ENCODE assay signal across 1 cellular context in the genomic region with DNA sequence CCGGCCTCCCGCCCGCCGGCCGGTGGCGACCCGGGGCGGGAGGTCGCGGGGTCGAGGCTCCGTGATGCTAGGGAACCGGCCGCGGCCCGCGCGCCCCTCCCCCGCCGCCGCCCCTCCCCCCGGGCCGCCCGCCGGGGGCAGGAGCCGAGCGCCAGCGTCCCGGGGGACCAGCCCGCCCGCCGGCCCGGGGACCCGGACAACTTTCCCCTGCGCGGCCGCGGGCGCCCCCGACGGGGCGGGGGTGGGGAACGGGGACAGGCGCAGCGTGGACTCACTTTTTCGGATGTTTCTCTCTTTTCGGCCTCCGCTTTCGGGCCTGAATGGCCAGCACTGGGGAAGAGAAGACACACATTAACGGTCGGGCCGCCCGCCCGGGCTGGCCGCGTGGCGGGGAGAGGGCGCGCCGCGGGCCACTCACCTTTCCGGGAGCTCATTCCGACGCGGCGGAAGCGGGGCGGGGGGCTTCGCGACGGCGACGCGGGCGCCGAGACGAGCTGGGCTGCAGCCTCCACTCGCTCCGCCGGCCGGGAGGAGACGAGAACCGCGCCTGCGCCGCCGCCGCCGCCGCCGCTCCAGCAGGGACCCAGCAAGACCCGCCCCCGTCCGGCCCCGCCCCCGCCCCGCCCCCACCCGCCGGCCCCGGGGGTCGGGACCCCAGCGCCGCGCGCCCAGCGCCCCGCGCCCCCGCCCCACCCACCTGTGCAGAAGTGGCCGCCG.
A peak's percentile ranks its signal among the peaks of the same experiment; 100 is the strongest.
TF ChIP-seq lines count a peak whose summit lies in the region.

A gene (minus strand): TSS at position 549 of the 717 bp plus-strand sequence.

TF ChIP-seq in HepG2, 621 proteins besides CTCF, POLR2A, EP300 and RAD21 (continued from another document and continues in another):
- TF ChIP-seq, protein P1, sequence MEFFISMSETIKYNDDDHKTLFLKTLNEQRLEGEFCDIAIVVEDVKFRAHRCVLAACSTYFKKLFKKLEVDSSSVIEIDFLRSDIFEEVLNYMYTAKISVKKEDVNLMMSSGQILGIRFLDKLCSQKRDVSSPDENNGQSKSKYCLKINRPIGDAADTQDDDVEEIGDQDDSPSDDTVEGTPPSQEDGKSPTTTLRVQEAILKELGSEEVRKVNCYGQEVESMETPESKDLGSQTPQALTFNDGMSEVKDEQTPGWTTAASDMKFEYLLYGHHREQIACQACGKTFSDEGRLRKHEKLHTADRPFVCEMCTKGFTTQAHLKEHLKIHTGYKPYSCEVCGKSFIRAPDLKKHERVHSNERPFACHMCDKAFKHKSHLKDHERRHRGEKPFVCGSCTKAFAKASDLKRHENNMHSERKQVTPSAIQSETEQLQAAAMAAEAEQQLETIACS (CRISPR knock-in tag; IDR thresholded peaks at IDR 0.05): no peak
- peak; percentile 74; the same call in 1 of the 2 replicates for TF ChIP-seq RBFOX2 (IDR thresholded peaks at IDR 0.05; ENCODE audit: low read depth, low read length)
- no peak for TF ChIP-seq HDAC2 (CRISPR knock-in tag; IDR thresholded peaks at IDR 0.05)
- no peak for TF ChIP-seq NFKB2 (CRISPR knock-in tag; IDR thresholded peaks at IDR 0.05; ENCODE audit: borderline replicate concordance)
- TF ChIP-seq TP53 (CRISPR knock-in tag; conservative IDR thresholded peaks at IDR 0.05): no peak
- TF ChIP-seq XBP1 (CRISPR knock-in tag; IDR thresholded peaks at IDR 0.05): no peak
- TF ChIP-seq, protein P2, sequence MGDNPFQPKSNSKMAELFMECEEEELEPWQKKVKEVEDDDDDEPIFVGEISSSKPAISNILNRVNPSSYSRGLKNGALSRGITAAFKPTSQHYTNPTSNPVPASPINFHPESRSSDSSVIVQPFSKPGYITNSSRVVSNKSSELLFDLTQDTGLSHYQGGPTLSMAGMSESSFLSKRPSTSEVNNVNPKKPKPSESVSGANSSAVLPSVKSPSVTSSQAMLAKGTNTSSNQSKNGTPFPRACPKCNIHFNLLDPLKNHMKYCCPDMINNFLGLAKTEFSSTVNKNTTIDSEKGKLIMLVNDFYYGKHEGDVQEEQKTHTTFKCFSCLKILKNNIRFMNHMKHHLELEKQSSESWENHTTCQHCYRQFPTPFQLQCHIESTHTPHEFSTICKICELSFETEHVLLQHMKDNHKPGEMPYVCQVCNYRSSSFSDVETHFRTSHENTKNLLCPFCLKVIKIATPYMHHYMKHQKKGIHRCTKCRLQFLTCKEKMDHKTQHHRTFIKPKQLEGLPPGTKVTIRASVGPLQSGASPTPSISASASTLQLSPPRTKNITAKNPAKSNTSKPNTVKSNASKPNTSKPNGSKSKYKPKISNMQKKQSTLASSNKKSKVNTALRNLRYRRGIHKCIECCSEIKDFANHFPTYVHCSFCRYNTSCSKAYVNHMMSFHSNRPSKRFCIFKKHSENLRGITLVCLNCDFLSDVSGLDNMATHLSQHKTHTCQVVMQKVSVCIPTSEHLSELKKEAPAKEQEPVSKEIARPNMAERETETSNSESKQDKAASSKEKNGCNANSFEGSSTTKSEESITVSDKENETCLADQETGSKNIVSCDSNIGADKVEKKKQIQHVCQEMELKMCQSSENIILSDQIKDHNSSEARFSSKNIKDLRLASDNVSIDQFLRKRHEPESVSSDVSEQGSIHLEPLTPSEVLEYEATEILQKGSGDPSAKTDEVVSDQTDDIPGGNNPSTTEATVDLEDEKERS (CRISPR knock-in tag; IDR thresholded peaks at IDR 0.05): no peak
- TF ChIP-seq ZNF550 (CRISPR knock-in tag; IDR thresholded peaks at IDR 0.05; ENCODE audit: borderline replicate concordance): no peak
- peak; percentile 24 for TF ChIP-seq YY1 (IDR thresholded peaks at IDR 0.05; ENCODE audit: insufficient read depth, insufficient replicate concordance, low read depth, low read length)
- TF ChIP-seq, protein P3, sequence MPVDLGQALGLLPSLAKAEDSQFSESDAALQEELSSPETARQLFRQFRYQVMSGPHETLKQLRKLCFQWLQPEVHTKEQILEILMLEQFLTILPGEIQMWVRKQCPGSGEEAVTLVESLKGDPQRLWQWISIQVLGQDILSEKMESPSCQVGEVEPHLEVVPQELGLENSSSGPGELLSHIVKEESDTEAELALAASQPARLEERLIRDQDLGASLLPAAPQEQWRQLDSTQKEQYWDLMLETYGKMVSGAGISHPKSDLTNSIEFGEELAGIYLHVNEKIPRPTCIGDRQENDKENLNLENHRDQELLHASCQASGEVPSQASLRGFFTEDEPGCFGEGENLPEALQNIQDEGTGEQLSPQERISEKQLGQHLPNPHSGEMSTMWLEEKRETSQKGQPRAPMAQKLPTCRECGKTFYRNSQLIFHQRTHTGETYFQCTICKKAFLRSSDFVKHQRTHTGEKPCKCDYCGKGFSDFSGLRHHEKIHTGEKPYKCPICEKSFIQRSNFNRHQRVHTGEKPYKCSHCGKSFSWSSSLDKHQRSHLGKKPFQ (CRISPR knock-in tag; IDR thresholded peaks at IDR 0.05; ENCODE audit: insufficient replicate concordance): no peak
- TF ChIP-seq CAMTA2 (CRISPR knock-in tag; IDR thresholded peaks at IDR 0.05; ENCODE audit: borderline replicate concordance): no peak
- no peak for TF ChIP-seq ZNF790 (CRISPR knock-in tag; IDR thresholded peaks at IDR 0.05; ENCODE audit: borderline replicate concordance)
- TF ChIP-seq ZMAT3 (CRISPR knock-in tag; conservative IDR thresholded peaks at IDR 0.05): no peak
- no peak for TF ChIP-seq AGO2 (optimal IDR thresholded peaks at IDR 0.05; ENCODE audit: low read depth, low read length)
- TF ChIP-seq MAZ (IDR thresholded peaks at IDR 0.05; ENCODE audit: borderline replicate concordance, low read depth, low read length): no peak
- 0 out of 2 replicates have a peak, but pooled peaks have one; percentile 3 for TF ChIP-seq MAZ (CRISPR knock-in tag; IDR thresholded peaks at IDR 0.05; ENCODE audit: low read depth)
- 0 out of 2 replicates have a peak, but pooled peaks have one; percentile 66 for TF ChIP-seq ZSCAN21 (CRISPR knock-in tag; IDR thresholded peaks at IDR 0.05; ENCODE audit: borderline replicate concordance)
- TF ChIP-seq REL (CRISPR knock-in tag; conservative IDR thresholded peaks at IDR 0.05): no peak
- TF ChIP-seq TOE1 (CRISPR knock-in tag; IDR thresholded peaks at IDR 0.05): no peak
- TF ChIP-seq ETV5 (CRISPR knock-in tag; IDR thresholded peaks at IDR 0.05; ENCODE audit: borderline replicate concordance): no peak
- 0 out of 2 replicates have a peak, but pooled peaks have one; percentile 24 for TF ChIP-seq ZNF768 (CRISPR knock-in tag; IDR thresholded peaks at IDR 0.05)
- no peak for TF ChIP-seq KMT2B (CRISPR knock-in tag; IDR thresholded peaks at IDR 0.05)
- TF ChIP-seq YEATS4 (CRISPR knock-in tag; IDR thresholded peaks at IDR 0.05; ENCODE audit: borderline replicate concordance): 0 out of 2 replicates have a peak, but pooled peaks have one; percentile 39
- no peak for TF ChIP-seq ZNF292 (CRISPR knock-in tag; IDR thresholded peaks at IDR 0.05; ENCODE audit: borderline replicate concordance, low read depth)
- TF ChIP-seq SP1 (IDR thresholded peaks at IDR 0.05): no peak
- TF ChIP-seq SP1 (CRISPR knock-in tag; IDR thresholded peaks at IDR 0.05): no peak
- no peak for TF ChIP-seq KLF13 (CRISPR knock-in tag; IDR thresholded peaks at IDR 0.05)
- TF ChIP-seq ZNF24 (IDR thresholded peaks at IDR 0.05): no peak
- TF ChIP-seq SALL2 (CRISPR knock-in tag; IDR thresholded peaks at IDR 0.05): 0 out of 2 replicates have a peak, but pooled peaks have one; percentile 16
- TF ChIP-seq, protein P4, sequence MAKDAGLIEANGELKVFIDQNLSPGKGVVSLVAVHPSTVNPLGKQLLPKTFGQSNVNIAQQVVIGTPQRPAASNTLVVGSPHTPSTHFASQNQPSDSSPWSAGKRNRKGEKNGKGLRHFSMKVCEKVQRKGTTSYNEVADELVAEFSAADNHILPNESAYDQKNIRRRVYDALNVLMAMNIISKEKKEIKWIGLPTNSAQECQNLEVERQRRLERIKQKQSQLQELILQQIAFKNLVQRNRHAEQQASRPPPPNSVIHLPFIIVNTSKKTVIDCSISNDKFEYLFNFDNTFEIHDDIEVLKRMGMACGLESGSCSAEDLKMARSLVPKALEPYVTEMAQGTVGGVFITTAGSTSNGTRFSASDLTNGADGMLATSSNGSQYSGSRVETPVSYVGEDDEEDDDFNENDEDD (CRISPR knock-in tag; IDR thresholded peaks at IDR 0.05; ENCODE audit: borderline replicate concordance): 0 out of 2 replicates have a peak, but pooled peaks have one; percentile 27
- peak; percentile 72; the same call in 1 of the 2 replicates for TF ChIP-seq ZNF558 (CRISPR knock-in tag; IDR thresholded peaks at IDR 0.05; ENCODE audit: borderline replicate concordance)
- TF ChIP-seq, protein P5, sequence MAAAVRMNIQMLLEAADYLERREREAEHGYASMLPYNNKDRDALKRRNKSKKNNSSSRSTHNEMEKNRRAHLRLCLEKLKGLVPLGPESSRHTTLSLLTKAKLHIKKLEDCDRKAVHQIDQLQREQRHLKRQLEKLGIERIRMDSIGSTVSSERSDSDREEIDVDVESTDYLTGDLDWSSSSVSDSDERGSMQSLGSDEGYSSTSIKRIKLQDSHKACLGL (CRISPR knock-in tag; IDR thresholded peaks at IDR 0.05): 0 out of 2 replicates have a peak, but pooled peaks have one; percentile 42
- TF ChIP-seq, protein P6, sequence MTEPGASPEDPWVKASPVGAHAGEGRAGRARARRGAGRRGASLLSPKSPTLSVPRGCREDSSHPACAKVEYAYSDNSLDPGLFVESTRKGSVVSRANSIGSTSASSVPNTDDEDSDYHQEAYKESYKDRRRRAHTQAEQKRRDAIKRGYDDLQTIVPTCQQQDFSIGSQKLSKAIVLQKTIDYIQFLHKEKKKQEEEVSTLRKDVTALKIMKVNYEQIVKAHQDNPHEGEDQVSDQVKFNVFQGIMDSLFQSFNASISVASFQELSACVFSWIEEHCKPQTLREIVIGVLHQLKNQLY (CRISPR knock-in tag; IDR thresholded peaks at IDR 0.05): no peak
- no peak for TF ChIP-seq POLR2AphosphoS2 (IDR thresholded peaks at IDR 0.05; ENCODE audit: low read depth, low read length)
- TF ChIP-seq, protein P7, sequence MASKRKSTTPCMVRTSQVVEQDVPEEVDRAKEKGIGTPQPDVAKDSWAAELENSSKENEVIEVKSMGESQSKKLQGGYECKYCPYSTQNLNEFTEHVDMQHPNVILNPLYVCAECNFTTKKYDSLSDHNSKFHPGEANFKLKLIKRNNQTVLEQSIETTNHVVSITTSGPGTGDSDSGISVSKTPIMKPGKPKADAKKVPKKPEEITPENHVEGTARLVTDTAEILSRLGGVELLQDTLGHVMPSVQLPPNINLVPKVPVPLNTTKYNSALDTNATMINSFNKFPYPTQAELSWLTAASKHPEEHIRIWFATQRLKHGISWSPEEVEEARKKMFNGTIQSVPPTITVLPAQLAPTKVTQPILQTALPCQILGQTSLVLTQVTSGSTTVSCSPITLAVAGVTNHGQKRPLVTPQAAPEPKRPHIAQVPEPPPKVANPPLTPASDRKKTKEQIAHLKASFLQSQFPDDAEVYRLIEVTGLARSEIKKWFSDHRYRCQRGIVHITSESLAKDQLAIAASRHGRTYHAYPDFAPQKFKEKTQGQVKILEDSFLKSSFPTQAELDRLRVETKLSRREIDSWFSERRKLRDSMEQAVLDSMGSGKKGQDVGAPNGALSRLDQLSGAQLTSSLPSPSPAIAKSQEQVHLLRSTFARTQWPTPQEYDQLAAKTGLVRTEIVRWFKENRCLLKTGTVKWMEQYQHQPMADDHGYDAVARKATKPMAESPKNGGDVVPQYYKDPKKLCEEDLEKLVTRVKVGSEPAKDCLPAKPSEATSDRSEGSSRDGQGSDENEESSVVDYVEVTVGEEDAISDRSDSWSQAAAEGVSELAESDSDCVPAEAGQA (IDR thresholded peaks at IDR 0.05; ENCODE audit: low read depth): no peak
- TF ChIP-seq, protein P7 (CRISPR knock-in tag; IDR thresholded peaks at IDR 0.05; ENCODE audit: borderline replicate concordance): 0 out of 2 replicates have a peak, but pooled peaks have one; percentile 36
- TF ChIP-seq, protein P8, sequence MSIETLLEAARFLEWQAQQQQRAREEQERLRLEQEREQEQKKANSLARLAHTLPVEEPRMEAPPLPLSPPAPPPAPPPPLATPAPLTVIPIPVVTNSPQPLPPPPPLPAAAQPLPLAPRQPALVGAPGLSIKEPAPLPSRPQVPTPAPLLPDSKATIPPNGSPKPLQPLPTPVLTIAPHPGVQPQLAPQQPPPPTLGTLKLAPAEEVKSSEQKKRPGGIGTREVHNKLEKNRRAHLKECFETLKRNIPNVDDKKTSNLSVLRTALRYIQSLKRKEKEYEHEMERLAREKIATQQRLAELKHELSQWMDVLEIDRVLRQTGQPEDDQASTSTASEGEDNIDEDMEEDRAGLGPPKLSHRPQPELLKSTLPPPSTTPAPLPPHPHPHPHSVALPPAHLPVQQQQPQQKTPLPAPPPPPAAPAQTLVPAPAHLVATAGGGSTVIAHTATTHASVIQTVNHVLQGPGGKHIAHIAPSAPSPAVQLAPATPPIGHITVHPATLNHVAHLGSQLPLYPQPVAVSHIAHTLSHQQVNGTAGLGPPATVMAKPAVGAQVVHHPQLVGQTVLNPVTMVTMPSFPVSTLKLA (IDR thresholded peaks at IDR 0.05): no peak
- TF ChIP-seq ZBTB7A (CRISPR knock-in tag; IDR thresholded peaks at IDR 0.05): peak; percentile 28; the same call in 1 of the 2 replicates
- no peak for TF ChIP-seq ZNF460 (CRISPR knock-in tag; IDR thresholded peaks at IDR 0.05; ENCODE audit: borderline replicate concordance)
- 0 out of 2 replicates have a peak, but pooled peaks have one; percentile 29 for TF ChIP-seq POLR2AphosphoS5 (IDR thresholded peaks at IDR 0.05; ENCODE audit: low read depth, low read length)
- TF ChIP-seq SP4 (CRISPR knock-in tag; IDR thresholded peaks at IDR 0.05): peak; percentile 6; the same call in 1 of the 2 replicates
- TF ChIP-seq, protein P9, sequence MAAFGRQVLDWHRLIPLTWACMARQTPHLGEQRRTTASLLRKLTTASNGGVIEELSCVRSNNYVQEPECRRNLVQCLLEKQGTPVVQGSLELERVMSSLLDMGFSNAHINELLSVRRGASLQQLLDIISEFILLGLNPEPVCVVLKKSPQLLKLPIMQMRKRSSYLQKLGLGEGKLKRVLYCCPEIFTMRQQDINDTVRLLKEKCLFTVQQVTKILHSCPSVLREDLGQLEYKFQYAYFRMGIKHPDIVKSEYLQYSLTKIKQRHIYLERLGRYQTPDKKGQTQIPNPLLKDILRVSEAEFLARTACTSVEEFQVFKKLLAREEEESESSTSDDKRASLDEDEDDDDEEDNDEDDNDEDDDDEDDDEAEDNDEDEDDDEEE (CRISPR knock-in tag; IDR thresholded peaks at IDR 0.05): no peak
- TF ChIP-seq GABPA (IDR thresholded peaks at IDR 0.05; ENCODE audit: low read depth, low read length): peak; percentile 35; the same call in 1 of the 2 replicates
- TF ChIP-seq GABPA (CRISPR knock-in tag; IDR thresholded peaks at IDR 0.05; ENCODE audit: low read depth): no peak
- no peak for TF ChIP-seq FOXK2 (IDR thresholded peaks at IDR 0.05)
- TF ChIP-seq RAD51 (IDR thresholded peaks at IDR 0.05; ENCODE audit: borderline replicate concordance): no peak
